Comparison of ENCODE assay signal across 8 cellular contexts in the genomic region with DNA sequence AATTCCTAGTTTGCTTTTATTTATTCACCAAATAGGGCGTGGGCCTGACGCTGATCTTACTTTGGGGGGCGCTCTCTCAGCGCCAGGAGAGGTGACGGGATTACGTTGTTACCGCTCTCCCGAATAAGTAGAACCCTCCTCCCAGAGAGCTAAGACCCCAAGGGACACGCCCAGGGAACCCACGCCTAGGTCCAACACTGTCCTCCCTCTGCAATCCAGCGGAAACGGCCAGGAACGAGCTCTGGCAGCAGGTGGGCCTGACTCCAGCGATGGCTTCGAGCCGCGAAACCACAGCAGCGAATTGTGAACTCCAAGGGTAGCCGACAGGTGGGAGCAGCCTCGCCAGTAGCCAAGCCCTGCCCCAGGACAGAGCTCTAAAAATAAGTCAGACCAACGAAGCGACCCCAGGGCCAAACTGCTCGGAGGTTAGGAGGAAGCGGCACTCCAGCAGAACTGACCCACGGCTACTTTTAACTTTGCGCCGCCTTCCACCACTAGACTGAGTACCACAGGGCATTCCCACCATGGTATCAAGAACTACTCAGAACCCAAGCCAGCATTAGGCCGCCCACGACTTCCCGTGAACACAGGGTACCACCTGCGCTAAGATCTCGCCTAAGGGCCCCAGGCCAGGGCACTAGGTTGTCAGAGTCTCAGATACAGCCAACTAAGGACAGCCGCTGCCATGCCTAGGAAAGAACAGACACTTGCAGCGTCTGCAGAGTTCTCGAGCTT. TPM values are rescaled to one million over a fixed set of nuclear protein-coding genes. Genes with fewer than 3 reads are reported as not detected.
A peak's percentile ranks its signal among the peaks of the same experiment; 100 is the strongest.
DNase-seq lines count a peak whose midpoint lies in the region; ATAC-seq and TF ChIP-seq lines count a peak whose summit lies in the region.

No MANE protein-coding gene starts in this region.

- peak overlapping the region; percentile 95 for H3K27ac ChIP-seq in ectodermal cell (ENCODE audit: insufficient read depth, low read depth, low read length, poor library complexity, severe bottlenecking)
- H3K27ac ChIP-seq in muscle layer of colon (ENCODE audit: low read depth, low read length), result peak overlapping the region; percentile 99

- ATAC-seq in GM18861 (IDR thresholded peaks at IDR 0.05; ENCODE audit: unreplicated experiment), result no peak
- ATAC-seq in HG02884 (IDR thresholded peaks at IDR 0.05; ENCODE audit: unreplicated experiment), result no peak

- POLR2A ChIA-PET in activated CD4-positive, alpha-beta memory T cell treated with anti-CD3 and anti-CD28 coated beads for 36 hours (lab: Charles Lee), result interaction anchor here (1.2 to 7.3 kb wide), 9 partner anchors 84 to 430 kb away, joined by 3 to 86 read pairs (median 17); a partner anchor contains a TSS

- in situ Hi-C loops in GM18951 (cut with MboI; ENCODE audit: low sequenced_read_pairs, unreplicated experiment), result no loop called here

- TF ChIP-seq POLR2A in GM18951 (IDR thresholded peaks at IDR 0.05; ENCODE audit: extremely low read depth, insufficient read depth, insufficient read length), result peak; percentile 15

- H3K36me3 Mint-ChIP-seq in activated CD4-positive, alpha-beta memory T cell treated with anti-CD3 and anti-CD28 coated beads for 36 hours, result no peaks in the 10 kb centered on the region

- no peaks in the 10 kb centered on the region for H3K9me3 Mint-ChIP-seq in activated CD4-positive, alpha-beta memory T cell treated with anti-CD3 and anti-CD28 coated beads for 36 hours

- H3K27ac Mint-ChIP-seq in activated CD4-positive, alpha-beta memory T cell treated with anti-CD3 and anti-CD28 coated beads for 36 hours, result peak overlapping the region; percentile 99

- DNase-seq in NCI-H226, result peak; percentile 42
- peak; percentile 87 for DNase-seq in activated CD4-positive, alpha-beta memory T cell treated with anti-CD3 and anti-CD28 coated beads for 36 hours
- DNase-seq in stimulated activated CD8-positive, alpha-beta memory T cell treated with anti-CD3 and anti-CD28 coated beads, Interleukin-4, amount 100 ng/mL, for 48 hours, result peak; percentile 87

- peak overlapping the region; percentile 89 for H3K9ac ChIP-seq in muscle layer of colon (ENCODE audit: low read length)

- CTCF ChIA-PET in activated CD4-positive, alpha-beta memory T cell treated with anti-CD3 and anti-CD28 coated beads for 36 hours (lab: Charles Lee), result interaction anchor here (0.6 to 7.4 kb wide), 8 partner anchors 18 to 674 kb away, joined by 3 to 87 read pairs (median 6); a partner anchor contains a TSS

- H3K36me3 ChIP-seq in ectodermal cell (ENCODE audit: control insufficient read depth, insufficient read depth, low read length) (no peaks in the 10 kb centered on the region), muscle layer of colon (ENCODE audit: insufficient read depth, low read length) (no peaks in the 10 kb centered on the region)

- H3K4me1 Mint-ChIP-seq in activated CD4-positive, alpha-beta memory T cell treated with anti-CD3 and anti-CD28 coated beads for 36 hours (ENCODE audit: low read depth), result peaks cover 29% of the 10 kb centered on the region

- H3K4me3 ChIP-seq in ectodermal cell (ENCODE audit: insufficient read depth, low read depth, low read length), result peak overlapping the region; percentile 84
- H3K4me3 ChIP-seq in muscle layer of colon (ENCODE audit: low read depth in 1 of 2, low read length in 2 of 2), result peak overlapping the region; percentile 60 to 76

- intact Hi-C loops in activated CD4-positive, alpha-beta memory T cell treated with anti-CD3 and anti-CD28 coated beads for 36 hours (cut with micrococcal nuclease), result loop anchor here (1.0 to 5.0 kb wide), 8 partner anchors 85 to 1544 kb away; a partner anchor contains a TSS

- no peaks in the 10 kb centered on the region for H3K27me3 ChIP-seq in ectodermal cell (ENCODE audit: control insufficient read depth, insufficient read depth, low read length, poor library complexity, severe bottlenecking)
- no peaks in the 10 kb centered on the region for H3K27me3 ChIP-seq in muscle layer of colon (ENCODE audit: control insufficient read depth in 1 of 2, insufficient read depth in 2 of 2, low read length in 2 of 2)

- H3K9me3 ChIP-seq in ectodermal cell (ENCODE audit: control insufficient read depth, low read length) (no peaks in the 10 kb centered on the region), muscle layer of colon (ENCODE audit: low read length) (no peaks in the 10 kb centered on the region)

- H3K4me3 Mint-ChIP-seq in activated CD4-positive, alpha-beta memory T cell treated with anti-CD3 and anti-CD28 coated beads for 36 hours, result peak overlapping the region; percentile 97

- WGBS in ectodermal cell, 2 experiments, result 1% methylated on average over 35 of the region's 35 CpGs

- H3K27me3 Mint-ChIP-seq in activated CD4-positive, alpha-beta memory T cell treated with anti-CD3 and anti-CD28 coated beads for 36 hours, result no peaks in the 10 kb centered on the region

- H3K4me1 ChIP-seq in ectodermal cell (ENCODE audit: control insufficient read depth, insufficient read depth, low read length) (peaks cover 3% of the 10 kb centered on the region), muscle layer of colon (ENCODE audit: insufficient read depth, low read length) (peaks cover 17% of the 10 kb centered on the region)

RNA-seq across cellular contexts. Expression of a gene that starts 1.6 kb away (rescaled TPM):
- total RNA-seq in activated CD4-positive, alpha-beta memory T cell treated with anti-CD3 and anti-CD28 coated beads for 36 hours, result 10 to 100 TPM; 80.1 to 83.3 TPM
- polyA plus RNA-seq in ectodermal cell (2013, experiment 1 of 4), result 89.6 TPM
- 101 TPM for polyA plus RNA-seq in ectodermal cell (2013, experiment 2 of 4)
- polyA plus RNA-seq in ectodermal cell (2013, experiment 3 of 4), result 66.1 TPM
- polyA plus RNA-seq in ectodermal cell (2013, experiment 4 of 4), result 72.5 TPM
